Comparison of ENCODE assay signal across 22 cellular contexts in the genomic region with DNA sequence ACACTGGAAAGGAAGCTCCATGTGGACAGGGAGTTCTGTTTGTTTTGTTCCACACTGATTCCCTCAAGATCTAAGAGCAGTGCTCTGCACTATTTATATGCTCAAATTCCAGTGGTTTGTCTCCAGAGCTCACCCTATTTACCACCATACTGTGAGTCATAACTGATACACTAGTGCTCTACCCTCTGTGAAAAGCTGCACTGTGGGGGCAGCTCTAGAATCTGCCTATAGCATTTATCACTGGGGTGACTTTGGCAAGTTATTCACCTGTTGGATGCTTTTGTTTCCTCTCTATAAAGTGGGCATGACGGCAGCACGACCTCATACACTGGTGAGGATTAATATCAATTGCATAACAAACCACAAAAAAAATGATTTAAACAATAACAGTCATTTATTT.
A peak's percentile ranks its signal among the peaks of the same experiment; 100 is the strongest.
DNase-seq lines count a peak whose midpoint lies in the region; ATAC-seq and TF ChIP-seq lines count a peak whose summit lies in the region.
"Had no signal": no experiment of that assay in that cellular context is flagged by ENCODE, and none has a peak within 500 bp of the region (broad histone marks: within the 10 kb centered on the region; RNA-seq: fewer than 3 reads in every experiment).

No MANE protein-coding gene starts in this region.

- no peaks in the 10 kb centered on the region for H3F3A ChIP-seq in PC-3 (ENCODE audit: low read length, unreplicated experiment)

- DNase-seq in PC-3, result peak; percentile 83
- peak; percentile 23 for DNase-seq in dermis blood vessel endothelial cell
- no peak for DNase-seq in left lung
- DNase-seq in activated T-cell treated with anti-CD3 and anti-CD28 coated beads, Interleukin-2, amount 50 U/mL, for 48 hours, result no peak
- DNase-seq in globus pallidus (ENCODE audit: low spot score), result no peak
- no peak for DNase-seq in activated CD4-positive, alpha-beta T cell treated with anti-CD3 and anti-CD28 coated beads, Interleukin-2, amount 50 U/mL, for 4 hours
- DNase-seq: activated CD4-positive, alpha-beta T cell treated with anti-CD3 and anti-CD28 coated beads for 36 hours; activated T-cell treated with anti-CD3 and anti-CD28 coated beads, Interleukin-2, amount 50 U/mL, for 72 hours; anterior cingulate cortex; DMS153; gastrocnemius medialis; immature natural killer cell; NCI-H1694; NCI-H524; T-helper 1 cell had no signal

- H3K4me1 ChIP-seq in BLaER1 treated with 17β-estradiol and CSF1 and Interleukin-3, amounts not matched to agents 10 nM and 100 nM, result peaks cover 18 to 41% (median 27%) of the 10 kb centered on the region in 10 experiments
- H3K4me1 ChIP-seq in PC-3 (ENCODE audit: insufficient read depth, low read length) (peaks cover 33% of the 10 kb centered on the region), left lung (no peaks in the 10 kb centered on the region)
- H3K4me1 ChIP-seq: gastrocnemius medialis, HAP-1, parathyroid adenoma had no signal

- H3K9me3 ChIP-seq in BLaER1 treated with 17β-estradiol and CSF1 and Interleukin-3, amounts not matched to agents 10 nM and 100 nM (replicated peaks in 1 of 11), result peaks cover 0 to 5% (median 0%) of the 10 kb centered on the region in 11 experiments; a peak in 2 of 22 replicates
- H3K9me3 ChIP-seq in PC-3 (ENCODE audit: low read length), result no peaks in the 10 kb centered on the region
- peaks cover 0 to under 1% of the 10 kb centered on the region in 2 donors for H3K9me3 ChIP-seq in left lung
- H3K9me3 ChIP-seq: gastrocnemius medialis, HAP-1 had no signal

- H3K27ac ChIP-seq in BLaER1 treated with 17β-estradiol and CSF1 and Interleukin-3, amounts not matched to agents 10 nM and 100 nM, result no peak overlapping the region
- H3K27ac ChIP-seq in PC-3 (ENCODE audit: low read length) (peak overlapping the region; percentile 71), left lung (no peak overlapping the region)
- H3K27ac ChIP-seq: BLaER1, gastrocnemius medialis, KMS-11, parathyroid adenoma, PC-9 had no signal

- H3K9ac ChIP-seq in BLaER1 treated with 17β-estradiol and CSF1 and Interleukin-3, amounts not matched to agents 10 nM and 100 nM, result no peak overlapping the region
- no peak overlapping the region for H3K9ac ChIP-seq in PC-3 (ENCODE audit: low read length)
- H3K9ac ChIP-seq: BLaER1, KMS-11, parathyroid adenoma had no signal

- no peaks in the 10 kb centered on the region for H3K27me3 ChIP-seq in BLaER1 treated with 17β-estradiol and CSF1 and Interleukin-3, amounts not matched to agents 10 nM and 100 nM
- H3K27me3 ChIP-seq in PC-3 (ENCODE audit: low read length) (no peaks in the 10 kb centered on the region), left lung (no peaks in the 10 kb centered on the region)
- H3K27me3 ChIP-seq: BLaER1, gastrocnemius medialis had no signal

- H3K4me3 ChIP-seq in BLaER1 treated with 17β-estradiol and CSF1 and Interleukin-3, amounts not matched to agents 10 nM and 100 nM, result no peak overlapping the region
- no peak overlapping the region for H3K4me3 ChIP-seq in PC-3 (ENCODE audit: low read length)
- no peak overlapping the region for H3K4me3 ChIP-seq in left lung
- H3K4me3 ChIP-seq: BLaER1, gastrocnemius medialis, HAP-1, PC-9 had no signal

- TF ChIP-seq CTCF in PC-3 (conservative IDR thresholded peaks at IDR 0.05; ENCODE audit: low read depth, low read length), result no peak
- no peak for TF ChIP-seq CTCF in left lung (IDR thresholded peaks at IDR 0.05)

- no peak overlapping the region for H2AFZ ChIP-seq in PC-3 (ENCODE audit: low read length)
- H2AFZ ChIP-seq: parathyroid adenoma, PC-9 had no signal

- no peaks in the 10 kb centered on the region for H3K9me2 ChIP-seq in PC-3 (replicated peaks; ENCODE audit: low read length)

- ATAC-seq in PC-3 (peak; percentile 95), left lung (peak; percentile 40), HG03159 (IDR thresholded peaks at IDR 0.05; ENCODE audit: unreplicated experiment) (no peak)
- ATAC-seq: activated CD4-positive, alpha-beta T cell treated with anti-CD3 and anti-CD28 coated beads for 36 hours; activated T-cell treated with anti-CD3 and anti-CD28 coated beads, Interleukin-2, amount 50 U/mL, for 72 hours; gastrocnemius medialis had no signal

- no TSS peak for BruUV-seq in PC-3 (replicated peaks; lab: Mats Ljungman, UMichigan)

- H3K79me2 ChIP-seq in PC-3 (ENCODE audit: low read length), result no peaks in the 10 kb centered on the region
- H3K79me2 ChIP-seq: parathyroid adenoma had no signal

- intact Hi-C loops in PC-3 (cut with micrococcal nuclease), result no loop called here
- intact Hi-C loops in left lung (cut with DNase I), result no loop called here

- H3K36me3 ChIP-seq in BLaER1 treated with 17β-estradiol and CSF1 and Interleukin-3, amounts not matched to agents 10 nM and 100 nM, result no peaks in the 10 kb centered on the region
- H3K36me3 ChIP-seq in PC-3 (ENCODE audit: low read depth, low read length) (peaks cover 8% of the 10 kb centered on the region; the same call in 1 of the 2 replicates), left lung (no peaks in the 10 kb centered on the region)
- H3K36me3 ChIP-seq: BLaER1, gastrocnemius medialis, HAP-1 had no signal

- POLR2A ChIA-PET in PC-3 (lab: Charles Lee; ENCODE audit: unreplicated experiment), result no interaction called here

- CTCF ChIA-PET in PC-3 (lab: Charles Lee), result no interaction called here

- peak overlapping the region in 9 of 11 experiments; percentile 3 to 88 (median 67); a peak in 12 of 22 replicates for H3K4me2 ChIP-seq in BLaER1 treated with 17β-estradiol and CSF1 and Interleukin-3, amounts not matched to agents 10 nM and 100 nM
- no peak overlapping the region for H3K4me2 ChIP-seq in PC-3 (ENCODE audit: low read length)
- H3K4me2 ChIP-seq: KMS-11, PC-9 had no signal

- no peaks in the 10 kb centered on the region for H4K20me1 ChIP-seq in BLaER1 treated with 17β-estradiol and CSF1 and Interleukin-3, amounts not matched to agents 10 nM and 100 nM
- H4K20me1 ChIP-seq in PC-3 (ENCODE audit: low read length), result no peaks in the 10 kb centered on the region
- H4K20me1 ChIP-seq: BLaER1 had no signal

Comparison
In these comparisons a context has a peak if more than half of its experiments do, and no peak if none do; other contexts are left out.
1. DNase-seq: peak in PC-3 (single experiment) and dermis blood vessel endothelial cell (single experiment); none in left lung (0 of 2), activated T-cell treated with anti-CD3 and anti-CD28 coated beads, Interleukin-2, amount 50 U/mL, for 48 hours (0 of 2), globus pallidus (single experiment) and activated CD4-positive, alpha-beta T cell treated with anti-CD3 and anti-CD28 coated beads, Interleukin-2, amount 50 U/mL, for 4 hours (0 of 2).